Comparison of ENCODE assay signal across 9 cellular contexts in genomic region chr5:96661101-96661840, GRCh38. TPM values are rescaled to one million over a fixed set of nuclear protein-coding genes. Genes with fewer than 3 reads are reported as not detected.
A peak's percentile ranks its signal among the peaks of the same experiment; 100 is the strongest.
DNase-seq lines count a peak whose midpoint lies in the region; ATAC-seq, FAIRE-seq and TF ChIP-seq lines count a peak whose summit lies in the region.
"Had no signal": no experiment of that assay in that cellular context is flagged by ENCODE, and none has a peak within 500 bp of the region (broad histone marks: within the 10 kb centered on the region; RNA-seq: fewer than 3 reads in every experiment).

No MANE protein-coding gene starts in this region.

- H3K36me3 Mint-ChIP-seq in activated naive CD8-positive, alpha-beta T cell treated with anti-CD3 and anti-CD28 coated beads, Interleukin-2, amount 50 U/mL, for 24 hours (ENCODE audit: low read depth): no peaks in the 10 kb centered on the region

- peak overlapping the region; percentile 96 for H3K4me3 Mint-ChIP-seq in activated naive CD8-positive, alpha-beta T cell treated with anti-CD3 and anti-CD28 coated beads, Interleukin-2, amount 50 U/mL, for 24 hours

- peaks cover 50% of the 10 kb centered on the region for H3K4me1 Mint-ChIP-seq in activated naive CD8-positive, alpha-beta T cell treated with anti-CD3 and anti-CD28 coated beads, Interleukin-2, amount 50 U/mL, for 24 hours

- H3K27me3 Mint-ChIP-seq in activated naive CD8-positive, alpha-beta T cell treated with anti-CD3 and anti-CD28 coated beads, Interleukin-2, amount 50 U/mL, for 24 hours: peaks cover 11% of the 10 kb centered on the region

- H3K27ac Mint-ChIP-seq in activated naive CD8-positive, alpha-beta T cell treated with anti-CD3 and anti-CD28 coated beads, Interleukin-2, amount 50 U/mL, for 24 hours: peak overlapping the region; percentile 92

- peak; percentile 57 for FAIRE-seq in GM12891 (lab: Jason Lieb, UNC)
- FAIRE-seq: endometrium had no signal

- DNase-seq in GM12891 (ENCODE audit: insufficient read length, low spot score) (peak; percentile 23), OCI-M1 (lab: John Stamatoyannopoulos, UW) (peak; percentile 82), hepatic stellate cell (ENCODE audit: low spot score) (peak; percentile 44), sciatic nerve (ENCODE audit: low spot score) (no peak), hippocampal formation (lab: John Stamatoyannopoulos, UW) (no peak), NCI-H146 treated with DMSO at 0.1 percent for 48 hours (lab: John Stamatoyannopoulos, UW; ENCODE audit: unreplicated experiment) (no peak)
- DNase-seq in activated naive CD8-positive, alpha-beta T cell treated with anti-CD3 and anti-CD28 coated beads, Interleukin-2, amount 50 U/mL, for 24 hours: peak; percentile 27

- intact Hi-C loops in sciatic nerve (cut with DNase I): no loop called here

- no peaks in the 10 kb centered on the region for H3K9me3 Mint-ChIP-seq in activated naive CD8-positive, alpha-beta T cell treated with anti-CD3 and anti-CD28 coated beads, Interleukin-2, amount 50 U/mL, for 24 hours

- ATAC-seq in HG02759 (IDR thresholded peaks at IDR 0.05; ENCODE audit: unreplicated experiment): peak; percentile 16
- ATAC-seq in activated naive CD8-positive, alpha-beta T cell treated with anti-CD3 and anti-CD28 coated beads, Interleukin-2, amount 50 U/mL, for 24 hours: no peak
- ATAC-seq in sciatic nerve: peak; percentile 18

- no peak for TF ChIP-seq POLR2A in GM12891 (IDR thresholded peaks at IDR 0.05; ENCODE audit: low read depth, low read length)

TF ChIP-seq in GM12891, 5 proteins besides CTCF, POLR2A, EP300 and RAD21:
- TF ChIP-seq POU2F2 (IDR thresholded peaks at IDR 0.05; ENCODE audit: low read depth, low read length) (no peak), POLR2AphosphoS5 (IDR thresholded peaks at IDR 0.05; ENCODE audit: low read depth, low read length) (no peak), SPI1 (IDR thresholded peaks at IDR 0.05; ENCODE audit: low read depth, low read length) (no peak), TAF1 (IDR thresholded peaks at IDR 0.05; ENCODE audit: low read depth, low read length) (no peak), PAX5 (IDR thresholded peaks at IDR 0.05; ENCODE audit: insufficient read depth, low read length, severe bottlenecking) (no peak)

RNA-seq across cellular contexts. Expression of gene CAST, which starts 0.9 kb away (rescaled TPM):
- polyA plus RNA-seq in GM12891 (2012; ENCODE audit: low read depth, missing spikeins): 35.1 TPM
- total RNA-seq in sciatic nerve: 295 TPM

Comparison
In these comparisons a context has a peak if more than half of its experiments do, and no peak if none do; other contexts are left out.
1. DNase-seq: peak in GM12891 (single experiment), OCI-M1 (single experiment), activated naive CD8-positive, alpha-beta T cell treated with anti-CD3 and anti-CD28 coated beads, Interleukin-2, amount 50 U/mL, for 24 hours (single experiment) and hepatic stellate cell (single experiment); none in sciatic nerve (single experiment), hippocampal formation (0 of 2) and NCI-H146 treated with DMSO at 0.1 percent for 48 hours (single experiment).